16 cellular contexts compared by ENCODE assay signal in genomic region chr14:72605096-72605920, GRCh38.
DNase-seq lines count a peak whose midpoint lies in the region; FAIRE-seq and TF ChIP-seq lines count a peak whose summit lies in the region.
"Had no signal": no experiment of that assay in that cellular context is flagged by ENCODE, and none has a peak within 500 bp of the region (broad histone marks: within the 10 kb centered on the region; RNA-seq: fewer than 3 reads in every experiment).

No MANE protein-coding gene starts in this region.

- no peaks in the 10 kb centered on the region for H4K20me1 ChIP-seq in osteoblast (ENCODE audit: insufficient read depth, low read length)

- no peaks in the 10 kb centered on the region for H3K79me2 ChIP-seq in osteoblast (ENCODE audit: insufficient read depth, low read length)

- H3K18ac ChIP-seq in mesenchymal stem cell (ENCODE audit: low read depth in 1 of 2, low read length in 2 of 2), result no peak overlapping the region

- WGBS in mesenchymal stem cell, result 96% methylated on average over 18 of the region's 18 CpGs

- no peak for TF ChIP-seq CTCF in osteoblast (IDR thresholded peaks at IDR 0.05; ENCODE audit: extremely low read depth, low read depth, low read length)

- H2BK15ac ChIP-seq in mesenchymal stem cell (ENCODE audit: low read depth, poor library complexity, severe bottlenecking), result no peak overlapping the region

- peak; percentile 86 for FAIRE-seq in urothelium cell line (lab: Jason Lieb, UNC)
- FAIRE-seq: K562 had no signal

- no peak overlapping the region for H4K8ac ChIP-seq in mesenchymal stem cell (ENCODE audit: low read length)

- H2AFZ ChIP-seq in mesenchymal stem cell (ENCODE audit: low read depth, low read length) (no peak overlapping the region), osteoblast (ENCODE audit: low read length) (no peak overlapping the region)

- DNase-seq in activated CD8-positive, alpha-beta memory T cell treated with anti-CD3 and anti-CD28 coated beads for 24 hours, result peak; percentile 28
- DNase-seq in activated CD8-positive, alpha-beta memory T cell treated with anti-CD3 and anti-CD28 coated beads, Interleukin-2, amount 50 U/mL, for 4 hours, result no peak
- peak; percentile 23 for DNase-seq in activated CD8-positive, alpha-beta memory T cell treated with anti-CD3 and anti-CD28 coated beads, Interleukin-2, amount 50 U/mL, for 48 hours
- DNase-seq in mesenchymal stem cell (no peak), urothelium cell line (ENCODE audit: low spot score) (no peak), osteoblast (ENCODE audit: insufficient read length, low spot score, missing footprints) (no peak), H4 (ENCODE audit: low spot score) (no peak), HUDEP-2 (lab: John Stamatoyannopoulos, UW; ENCODE audit: unreplicated experiment in 76 of 76) (no peak)
- DNase-seq: 8988T, C1 segment of cervical spinal cord, H9, NCI-H1436 treated with DMSO at 0.1 percent for 48 hours, NCI-H2081 treated with DMSO at 0.1 percent for 48 hours, NCI-H226, PC-3 had no signal

- peak overlapping the region; percentile 53 for H2AK5ac ChIP-seq in mesenchymal stem cell (ENCODE audit: low read length, severe bottlenecking)

- peaks cover 32% of the 10 kb centered on the region for H3K4me1 ChIP-seq in mesenchymal stem cell (ENCODE audit: control insufficient read depth, insufficient read depth, low read depth, low read length)
- peaks cover 28% of the 10 kb centered on the region for H3K4me1 ChIP-seq in osteoblast (ENCODE audit: insufficient read depth, low read length)

- H3K27me3 ChIP-seq in mesenchymal stem cell (ENCODE audit: control insufficient read depth in 1 of 2, insufficient read depth in 1 of 2, low read length in 2 of 2), result no peaks in the 10 kb centered on the region
- no peaks in the 10 kb centered on the region for H3K27me3 ChIP-seq in osteoblast (ENCODE audit: insufficient read depth, low read length)

- H2BK5ac ChIP-seq in mesenchymal stem cell (ENCODE audit: low read depth, low read length, poor library complexity, severe bottlenecking), result no peak overlapping the region

- no peak overlapping the region for H3K14ac ChIP-seq in mesenchymal stem cell (ENCODE audit: low read length in 2 of 2)

- no peak overlapping the region for H3K23ac ChIP-seq in mesenchymal stem cell (ENCODE audit: low read length in 2 of 2)

- H3K9me3 ChIP-seq in mesenchymal stem cell (ENCODE audit: control insufficient read depth, low read length) (no peaks in the 10 kb centered on the region), osteoblast (ENCODE audit: low read depth, low read length) (no peaks in the 10 kb centered on the region)

- no peak overlapping the region for H3K9ac ChIP-seq in mesenchymal stem cell (ENCODE audit: low read length)

- no peak overlapping the region for H4K91ac ChIP-seq in mesenchymal stem cell (ENCODE audit: low read length)

- H3K36me3 ChIP-seq in mesenchymal stem cell (ENCODE audit: control insufficient read depth in 1 of 2, insufficient read depth in 2 of 2, low read depth in 1 of 2, low read length in 2 of 2), result no peaks in the 10 kb centered on the region
- no peaks in the 10 kb centered on the region for H3K36me3 ChIP-seq in osteoblast (ENCODE audit: insufficient read depth, low read length)

- H3K79me1 ChIP-seq in mesenchymal stem cell (replicated peaks; ENCODE audit: low read length, poor library complexity, severe bottlenecking), result no peaks in the 10 kb centered on the region

- H3K4me3 ChIP-seq in mesenchymal stem cell (ENCODE audit: insufficient read depth in 1 of 2, low read depth in 1 of 2, low read length in 2 of 2) (no peak overlapping the region), osteoblast (ENCODE audit: insufficient read depth, low read length) (no peak overlapping the region)
- H3K4me3 ChIP-seq: K562 had no signal

- no peak overlapping the region for H2BK12ac ChIP-seq in mesenchymal stem cell (ENCODE audit: low read length in 2 of 2)

- H3K4ac ChIP-seq in mesenchymal stem cell (ENCODE audit: low read depth in 1 of 2, low read length in 2 of 2), result no peak overlapping the region

- no peak overlapping the region for H2BK120ac ChIP-seq in mesenchymal stem cell (ENCODE audit: low read depth, low read length)

- H3K27ac ChIP-seq in mesenchymal stem cell (ENCODE audit: low read length, poor library complexity, severe bottlenecking), result no peak overlapping the region
- H3K27ac ChIP-seq in osteoblast (ENCODE audit: low read depth, low read length), result no peak overlapping the region

- H3K4me2 ChIP-seq in mesenchymal stem cell (ENCODE audit: low read length, poor library complexity, severe bottlenecking), result no peak overlapping the region
- no peak overlapping the region for H3K4me2 ChIP-seq in osteoblast (ENCODE audit: insufficient read depth, low read length)

Comparison
In these comparisons a context has a peak if more than half of its experiments do, and no peak if none do; other contexts are left out.
1. DNase-seq: peak in activated CD8-positive, alpha-beta memory T cell treated with anti-CD3 and anti-CD28 coated beads for 24 hours (single experiment) and activated CD8-positive, alpha-beta memory T cell treated with anti-CD3 and anti-CD28 coated beads, Interleukin-2, amount 50 U/mL, for 48 hours (single experiment); none in activated CD8-positive, alpha-beta memory T cell treated with anti-CD3 and anti-CD28 coated beads, Interleukin-2, amount 50 U/mL, for 4 hours (single experiment), mesenchymal stem cell (single experiment), urothelium cell line (single experiment), osteoblast (single experiment), H4 (single experiment) and HUDEP-2 (0 of 76).